In the genomic region with DNA sequence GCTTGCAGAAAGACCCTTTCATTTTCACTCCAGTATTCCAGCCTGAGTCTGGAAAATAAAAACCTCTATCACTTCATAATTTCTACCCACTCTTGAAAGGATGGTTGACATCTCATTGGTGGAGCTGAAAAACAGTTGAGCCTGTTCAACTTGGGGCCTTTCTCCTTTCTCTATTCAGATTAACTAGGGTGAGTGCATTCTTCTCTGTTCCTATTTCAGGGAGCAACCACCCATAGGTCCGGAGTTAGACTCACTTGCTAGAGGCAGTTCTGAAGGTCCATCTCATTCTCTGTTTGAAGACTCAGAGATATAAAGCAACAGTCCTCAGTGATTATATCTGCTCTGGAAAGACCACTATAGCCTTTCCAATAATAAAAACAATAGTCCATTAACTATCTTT, we compare ENCODE assay signal across 23 cellular contexts.
"Had no signal": no experiment of that assay in that cellular context is flagged by ENCODE, and none has a peak within 500 bp of the region (broad histone marks: within the 10 kb centered on the region; RNA-seq: fewer than 3 reads in every experiment).

No MANE protein-coding gene starts in this region.

- H3K4me1 ChIP-seq: SJCRH30 had no signal

- H3K4me3 ChIP-seq: K562, SJCRH30 had no signal

- H3K36me3 ChIP-seq: SJCRH30 had no signal

- H3K4me2 ChIP-seq: KMS-11 had no signal

- H3K27ac ChIP-seq: HL-60, KMS-11, SJCRH30 had no signal

- H3K9ac ChIP-seq: KMS-11 had no signal

- DNase-seq: Kasumi-1, MM.1S, NCI-H1092 treated with DMSO at 0.1 percent for 48 hours, NCI-H1436, NCI-H187, NCI-H2029, NCI-H2081 treated with DMSO at 0.1 percent for 48 hours, NCI-H2171, NCI-H226, NCI-H446, NCI-H510A, NCI-H524 treated with DMSO at 0.1 percent for 48 hours, NCI-H69, NCI-H774, SHP77 treated with DMSO at 0.1 percent for 48 hours, SJCRH30, SW 1271, T-cell had no signal

- H3K27me3 ChIP-seq: SJCRH30 had no signal

- H3K9me3 ChIP-seq: SJCRH30 had no signal

- ATAC-seq: K562, Panc1, Right ventricle myocardium inferior, T-cell had no signal
